In genomic region chr3:111748132-111748531, GRCh38 we compare ENCODE assay signal across 29 cellular contexts.
DNase-seq lines count a peak whose midpoint lies in the region; ATAC-seq and TF ChIP-seq lines count a peak whose summit lies in the region.
"Had no signal": no experiment of that assay in that cellular context is flagged by ENCODE, and none has a peak within 500 bp of the region (broad histone marks: within the 10 kb centered on the region; RNA-seq: fewer than 3 reads in every experiment).

No MANE protein-coding gene starts in this region.

- H3K27ac ChIP-seq in GM23248 (0 out of 2 replicates have a peak overlapping the region, but pooled peaks have one; percentile 20), SJCRH30 (peak overlapping the region; percentile 99), spleen (peak overlapping the region in 3 of 8 donors; percentile 9 to 24 (median 22))
- H3K27ac ChIP-seq: BLaER1, cardiac muscle cell, neutrophil had no signal

- H3K27me3 ChIP-seq in GM23248 (replicated peaks; ENCODE audit: insufficient read depth) (no peaks in the 10 kb centered on the region), SJCRH30 (no peaks in the 10 kb centered on the region), spleen (replicated peaks in 1 of 7) (no peaks in the 10 kb centered on the region)
- H3K27me3 ChIP-seq: BLaER1, cardiac muscle cell, MG63, neutrophil had no signal

- H4K20me1 ChIP-seq in GM23248 (ENCODE audit: insufficient read depth): no peaks in the 10 kb centered on the region
- H4K20me1 ChIP-seq: BLaER1 had no signal

- peak; percentile 65 for ATAC-seq in esophagus mucosa
- ATAC-seq: stimulated activated memory B cell treated with anti-CD40 and anti-IgM and Interleukin-4, amounts not matched to agents 10 μg/mL and 1 μg/mL and 100 μg/mL, for 72 hours had no signal

- H3K79me2 ChIP-seq in GM23248 (ENCODE audit: insufficient read depth): no peaks in the 10 kb centered on the region

- no peaks in the 10 kb centered on the region for H3K9me2 ChIP-seq in GM23248 (ENCODE audit: insufficient read depth)

- intact Hi-C loops in spleen (cut with DNase I; ENCODE audit: low total_unique reads): no loop called here

- no peak for DNase-seq in GM23248
- DNase-seq in SJCRH30: no peak
- DNase-seq in NCI-H226: no peak
- no peak for DNase-seq in CD1c-positive myeloid dendritic cell (ENCODE audit: extremely low spot score)
- DNase-seq in immature natural killer cell: no peak
- DNase-seq in spleen: no peak
- DNase-seq: ACHN; activated CD4-positive, alpha-beta T cell treated with anti-CD3 and anti-CD28 coated beads for 48 hours; activated naive CD4-positive, alpha-beta T cell treated with anti-CD3 and anti-CD28 coated beads, Interleukin-2, amount 10 ng/mL, durations not matched to agents 7 days and 5 days; activated T-cell treated with anti-CD3 and anti-CD28 coated beads, Interleukin-2, amount 50 U/mL, for 48 hours; amniotic stem cell; Caco-2; cortex of kidney; endodermal cell; islet precursor cell; MG63; NCI-H1417; NCI-H510A; NK-92 treated with Interleukin-12 subunit alpha and Interleukin-12 subunit beta, amount 100 ng/mL, for 24 hours; stimulated activated CD4-positive, alpha-beta T cell treated with anti-CD3 and anti-CD28 coated beads, Interleukin-4, amount 100 ng/mL, for 1 hour; T-helper 2 cell had no signal

- no peak overlapping the region for H3K9ac ChIP-seq in GM23248
- H3K9ac ChIP-seq: BLaER1 had no signal

- H3K4me3 Mint-ChIP-seq in nephron (no peak overlapping the region), immature natural killer cell (no peak overlapping the region)
- H3K4me3 Mint-ChIP-seq: activated naive CD4-positive, alpha-beta T cell treated with anti-CD3 and anti-CD28 coated beads, Interleukin-2, amount 10 ng/mL, durations not matched to agents 7 days and 5 days; endodermal cell; IgD-negative memory B cell; stimulated activated memory B cell treated with anti-CD40 and anti-IgM and Interleukin-4, amounts not matched to agents 10 μg/mL and 1 μg/mL and 100 μg/mL, for 72 hours had no signal

- H3K27ac Mint-ChIP-seq in nephron (peak overlapping the region; percentile 69 to 93 (median 78)), immature natural killer cell (no peak overlapping the region)
- H3K27ac Mint-ChIP-seq: activated naive CD4-positive, alpha-beta T cell treated with anti-CD3 and anti-CD28 coated beads, Interleukin-2, amount 10 ng/mL, durations not matched to agents 7 days and 5 days; endodermal cell; IgD-negative memory B cell; stimulated activated memory B cell treated with anti-CD40 and anti-IgM and Interleukin-4, amounts not matched to agents 10 μg/mL and 1 μg/mL and 100 μg/mL, for 72 hours had no signal

- peaks cover 13% of the 10 kb centered on the region; the same call in 1 of the 2 replicates for H3F3A ChIP-seq in GM23248 (ENCODE audit: insufficient read depth)

- no peak overlapping the region for H2AFZ ChIP-seq in GM23248

- WGBS in GM23248 (ENCODE audit: low coverage in 1 of 2, low lambda C conversion rate in 2 of 2, missing lambda C conversion rate in 2 of 2), 2 experiments: 8 to 26% methylated on average over 1 of the region's 1 CpG
- WGBS in spleen, 5 donors: 39 to 70% (median 67%) methylated on average over 1 of the region's 1 CpG

- H3K27me3 Mint-ChIP-seq in nephron (ENCODE audit: low read depth) (no peaks in the 10 kb centered on the region), immature natural killer cell (ENCODE audit: low read depth in 3 of 3) (peaks cover 0 to 5% (median 0%) of the 10 kb centered on the region in 3 donors)
- H3K27me3 Mint-ChIP-seq: IgD-negative memory B cell; stimulated activated memory B cell treated with anti-CD40 and anti-IgM and Interleukin-4, amounts not matched to agents 10 μg/mL and 1 μg/mL and 100 μg/mL, for 72 hours had no signal

- peaks cover 20% of the 10 kb centered on the region for H3K36me3 Mint-ChIP-seq in nephron (ENCODE audit: low read depth)
- peaks cover 0 to 13% (median 3%) of the 10 kb centered on the region in 3 donors for H3K36me3 Mint-ChIP-seq in immature natural killer cell
- H3K36me3 Mint-ChIP-seq: activated naive CD4-positive, alpha-beta T cell treated with anti-CD3 and anti-CD28 coated beads, Interleukin-2, amount 10 ng/mL, durations not matched to agents 7 days and 5 days; stimulated activated memory B cell treated with anti-CD40 and anti-IgM and Interleukin-4, amounts not matched to agents 10 μg/mL and 1 μg/mL and 100 μg/mL, for 72 hours had no signal

- H3K36me3 ChIP-seq in GM23248 (ENCODE audit: low read depth) (no peaks in the 10 kb centered on the region), SJCRH30 (no peaks in the 10 kb centered on the region), spleen (no peaks in the 10 kb centered on the region)
- H3K36me3 ChIP-seq: BLaER1, cardiac muscle cell, MG63, neutrophil had no signal

- H3K9me3 Mint-ChIP-seq in nephron (peaks cover 15% of the 10 kb centered on the region), immature natural killer cell (no peaks in the 10 kb centered on the region)
- H3K9me3 Mint-ChIP-seq: stimulated activated memory B cell treated with anti-CD40 and anti-IgM and Interleukin-4, amounts not matched to agents 10 μg/mL and 1 μg/mL and 100 μg/mL, for 72 hours had no signal

- H3K4me3 ChIP-seq in GM23248 (no peak overlapping the region), SJCRH30 (no peak overlapping the region), spleen (no peak overlapping the region)
- H3K4me3 ChIP-seq: BLaER1, cardiac muscle cell, MG63, smooth muscle cell had no signal

- in situ Hi-C loops in GM23248 (cut with MboI): no loop called here

- TF ChIP-seq CTCF in nephron (IDR thresholded peaks at IDR 0.05; ENCODE audit: unreplicated experiment in 3 of 3) (no peak), spleen (IDR thresholded peaks at IDR 0.05 in 8 of 11, conservative IDR thresholded peaks at IDR 0.05 in 3 of 11) (no peak)

- H3K4me1 ChIP-seq in GM23248 (ENCODE audit: insufficient read depth): peaks cover 24% of the 10 kb centered on the region
- H3K4me1 ChIP-seq in SJCRH30: peaks cover 54% of the 10 kb centered on the region
- peaks cover 0 to 8% (median 0%) of the 10 kb centered on the region in 6 donors for H3K4me1 ChIP-seq in spleen
- H3K4me1 ChIP-seq: BLaER1, Caco-2 had no signal

- H3K9me3 ChIP-seq in GM23248 (ENCODE audit: low read depth) (no peaks in the 10 kb centered on the region), SJCRH30 (replicated peaks) (peaks cover 8% of the 10 kb centered on the region), spleen (peaks cover 0 to 15% (median 9%) of the 10 kb centered on the region in 8 donors)
- H3K9me3 ChIP-seq: neutrophil had no signal

- no peak for TF ChIP-seq POLR2A in spleen (IDR thresholded peaks at IDR 0.05)

- no peak overlapping the region for H3K4me2 ChIP-seq in GM23248 (ENCODE audit: unreplicated experiment)
- H3K4me2 ChIP-seq: BLaER1, smooth muscle cell had no signal

- H3K4me1 Mint-ChIP-seq in nephron: peaks cover 53% of the 10 kb centered on the region
- H3K4me1 Mint-ChIP-seq in immature natural killer cell: no peaks in the 10 kb centered on the region
- H3K4me1 Mint-ChIP-seq: activated naive CD4-positive, alpha-beta T cell treated with anti-CD3 and anti-CD28 coated beads, Interleukin-2, amount 10 ng/mL, durations not matched to agents 7 days and 5 days; IgD-negative memory B cell; stimulated activated memory B cell treated with anti-CD40 and anti-IgM and Interleukin-4, amounts not matched to agents 10 μg/mL and 1 μg/mL and 100 μg/mL, for 72 hours had no signal

Comparison
In these comparisons a context has a peak if more than half of its experiments do, and no peak if none do; other contexts are left out.
1. H3K27ac Mint-ChIP-seq: peak in nephron (3 of 3); none in immature natural killer cell (0 of 6).